ENCODE assay signal across 15 cellular contexts in genomic region chr3:29286841-29287240, GRCh38. TPM values are rescaled to one million over a fixed set of nuclear protein-coding genes. Genes with fewer than 3 reads are reported as not detected.
DNase-seq lines count a peak whose midpoint lies in the region; ATAC-seq and TF ChIP-seq lines count a peak whose summit lies in the region.
"Had no signal": no experiment of that assay in that cellular context is flagged by ENCODE, and none has a peak within 500 bp of the region (broad histone marks: within the 10 kb centered on the region; RNA-seq: fewer than 3 reads in every experiment).

No MANE protein-coding gene starts in this region.

- no peak overlapping the region for H2BK15ac ChIP-seq in neuronal stem cell (ENCODE audit: low read length)

- H4K91ac ChIP-seq in neuronal stem cell (ENCODE audit: low read depth, low read length, poor library complexity): no peak overlapping the region

- H3F3A ChIP-seq in GM23248 (ENCODE audit: insufficient read depth): peaks cover 55% of the 10 kb centered on the region

- peak overlapping the region; percentile 66 for H3K27ac ChIP-seq in GM23248
- H3K27ac ChIP-seq in subcutaneous abdominal adipose tissue (ENCODE audit: low read depth, low read length): peak overlapping the region; percentile 90
- H3K27ac ChIP-seq in neuronal stem cell (replicated peaks; ENCODE audit: low read length): no peak overlapping the region

- H3K9ac ChIP-seq in GM23248 (peak overlapping the region; percentile 71), subcutaneous abdominal adipose tissue (ENCODE audit: low read length in 5 of 5) (peak overlapping the region in 4 of 5 donors; percentile 38 to 73 (median 58)), neuronal stem cell (ENCODE audit: low read depth, low read length, poor library complexity) (no peak overlapping the region)

- 1% methylated on average over 5 of the region's 5 CpGs for WGBS in GM23248 (ENCODE audit: low coverage in 1 of 2, low lambda C conversion rate in 2 of 2, missing lambda C conversion rate in 2 of 2), 2 experiments
- WGBS in neuronal stem cell (ENCODE audit: extremely low coverage in 2 of 2, insufficient read length in 2 of 2, insufficient replicate concordance in 1 of 2), 2 donors: 100% methylated on average over 1 of the region's 5 CpGs; no CpG with 5 or more reads in 1 of the 2 donors

- 0 out of 2 replicates have a peak, but pooled peaks cover 4% of the 10 kb centered on the region for H4K20me1 ChIP-seq in GM23248 (ENCODE audit: insufficient read depth)

- no peak overlapping the region for H3K14ac ChIP-seq in neuronal stem cell (ENCODE audit: low read length)

- DNase-seq in GM23248 (peak; percentile 74), astrocyte of the spinal cord (ENCODE audit: low read depth, low spot score) (peak; percentile 62), foreskin fibroblast (peak; percentile 80 to 86), Ammon's horn (ENCODE audit: low spot score) (no peak), neuronal stem cell (ENCODE audit: low spot score) (no peak)
- DNase-seq: activated CD8-positive, alpha-beta memory T cell treated with anti-CD3 and anti-CD28 coated beads, Interleukin-2, amount 10 ng/mL, durations not matched to agents 7 days and 5 days; adrenal gland; DMS53; KBM-7; posterior cingulate gyrus; T1000 had no signal

- H3K4ac ChIP-seq in neuronal stem cell (ENCODE audit: low read length): no peak overlapping the region

- peaks cover 98% of the 10 kb centered on the region for H3K79me2 ChIP-seq in GM23248 (ENCODE audit: insufficient read depth)

- H2BK5ac ChIP-seq in neuronal stem cell (ENCODE audit: low read length): no peak overlapping the region

- no peak overlapping the region for H2BK12ac ChIP-seq in neuronal stem cell (ENCODE audit: low read length)

- H3K23ac ChIP-seq in neuronal stem cell (ENCODE audit: low read depth, low read length, poor library complexity): no peak overlapping the region

- peaks cover 54% of the 10 kb centered on the region for H3K4me1 ChIP-seq in GM23248 (ENCODE audit: insufficient read depth)
- H3K4me1 ChIP-seq in subcutaneous abdominal adipose tissue (ENCODE audit: control insufficient read depth in 5 of 5, insufficient read depth in 5 of 5, low read length in 5 of 5): peaks cover 0 to 46% (median 42%) of the 10 kb centered on the region in 5 donors
- peaks cover 6 to 22% of the 10 kb centered on the region in 2 donors for H3K4me1 ChIP-seq in neuronal stem cell (ENCODE audit: control insufficient read depth in 2 of 2, insufficient read depth in 1 of 2, low read depth in 1 of 2, low read length in 2 of 2)

- H3K9me3 ChIP-seq in GM23248 (ENCODE audit: low read depth): no peaks in the 10 kb centered on the region
- no peaks in the 10 kb centered on the region for H3K9me3 ChIP-seq in subcutaneous abdominal adipose tissue (ENCODE audit: control insufficient read depth in 5 of 5, low read length in 5 of 5)
- no peaks in the 10 kb centered on the region for H3K9me3 ChIP-seq in neuronal stem cell (replicated peaks in 1 of 2; ENCODE audit: control insufficient read depth in 2 of 2, insufficient read depth in 1 of 2, low read depth in 1 of 2, low read length in 2 of 2)
- H3K9me3 ChIP-seq: adrenal gland had no signal

- 0 out of 2 replicates have a peak, but pooled peaks cover 2% of the 10 kb centered on the region for H3K36me3 ChIP-seq in GM23248 (ENCODE audit: low read depth)
- no peaks in the 10 kb centered on the region for H3K36me3 ChIP-seq in subcutaneous abdominal adipose tissue (ENCODE audit: control insufficient read depth in 5 of 5, insufficient read depth in 5 of 5, low read length in 5 of 5)
- H3K36me3 ChIP-seq in neuronal stem cell (replicated peaks in 1 of 2; ENCODE audit: control insufficient read depth in 2 of 2, insufficient read depth in 2 of 2, low read length in 2 of 2): no peaks in the 10 kb centered on the region
- H3K36me3 ChIP-seq: adrenal gland had no signal

- in situ Hi-C loops in GM23248 (cut with MboI) (loop anchor here (25.0 kb wide), 2 partner anchors 375 to 475 kb away; no protein-coding TSS in a partner anchor), astrocyte of the spinal cord (cut with HindIII; ENCODE audit: low sequenced_read_pairs) (no loop called here)

- H3K79me1 ChIP-seq in neuronal stem cell (ENCODE audit: low read depth, low read length): no peaks in the 10 kb centered on the region

- no peak overlapping the region for H2AK5ac ChIP-seq in neuronal stem cell (ENCODE audit: low read depth, low read length)

- no peak overlapping the region for H3K18ac ChIP-seq in neuronal stem cell (ENCODE audit: low read length)

- no peak for ATAC-seq in HG02763 (IDR thresholded peaks at IDR 0.05; ENCODE audit: unreplicated experiment)
- no peak for ATAC-seq in GM21529 (IDR thresholded peaks at IDR 0.05; ENCODE audit: unreplicated experiment)
- ATAC-seq: activated CD8-positive, alpha-beta memory T cell treated with anti-CD3 and anti-CD28 coated beads, Interleukin-2, amount 10 ng/mL, durations not matched to agents 7 days and 5 days; left lobe of liver had no signal

- H3K4me3 ChIP-seq in GM23248 (peak overlapping the region; percentile 73), astrocyte of the spinal cord (ENCODE audit: low read depth, low read length) (no peak overlapping the region), foreskin fibroblast (ENCODE audit: low read depth in 1 of 2, low read length in 2 of 2) (peak overlapping the region; percentile 27 to 45), subcutaneous abdominal adipose tissue (ENCODE audit: low read depth in 1 of 5, low read length in 5 of 5) (peak overlapping the region; percentile 53 to 65 (median 59)), neuronal stem cell (ENCODE audit: low read length in 2 of 2) (no peak overlapping the region)

- H3K27me3 ChIP-seq in GM23248 (replicated peaks; ENCODE audit: insufficient read depth) (no peaks in the 10 kb centered on the region), subcutaneous abdominal adipose tissue (ENCODE audit: control insufficient read depth in 5 of 5, insufficient read depth in 4 of 5, low read length in 5 of 5) (no peaks in the 10 kb centered on the region), neuronal stem cell (ENCODE audit: control insufficient read depth in 3 of 3, insufficient read depth in 3 of 3, low read depth in 1 of 3, low read length in 3 of 3) (no peaks in the 10 kb centered on the region)
- H3K27me3 ChIP-seq: adrenal gland had no signal

- H4K8ac ChIP-seq in neuronal stem cell (ENCODE audit: low read depth, low read length): no peak overlapping the region

- H3K9me2 ChIP-seq in GM23248 (ENCODE audit: insufficient read depth): no peaks in the 10 kb centered on the region

- H2AFZ ChIP-seq in GM23248: peak overlapping the region; percentile 12; the same call in 1 of the 2 replicates
- H2AFZ ChIP-seq in neuronal stem cell (ENCODE audit: low read length): no peak overlapping the region

- no peak for TF ChIP-seq CTCF in astrocyte of the spinal cord (IDR thresholded peaks at IDR 0.05; ENCODE audit: low read depth, low read length)
- no peak for TF ChIP-seq CTCF in foreskin fibroblast (IDR thresholded peaks at IDR 0.05; ENCODE audit: low read depth, low read length)

- H2BK120ac ChIP-seq in neuronal stem cell (ENCODE audit: low read depth, low read length): no peak overlapping the region

- H3K4me2 ChIP-seq in GM23248 (ENCODE audit: unreplicated experiment) (peak overlapping the region; percentile 95), neuronal stem cell (ENCODE audit: insufficient read depth, low read length, poor library complexity, severe bottlenecking) (no peak overlapping the region)

RNA-seq across cellular contexts. Expression of gene RBMS3, which starts 6.0 kb away (rescaled TPM):
- 40.0 and 45.7 TPM in 2 replicates for total RNA-seq in GM23248 (2014; rRNA removed; shearing (Covaris generic))
- polyA plus RNA-seq in GM23248 (2016; fragmentation: Nextera tagmentation; extraction: Ambion mirVana): 85.5 and 94.3 TPM in 2 replicates
- 0.45 TPM for polyA plus RNA-seq in neuronal stem cell (2013, experiment 1 of 2)
- polyA plus RNA-seq in neuronal stem cell (2013, experiment 2 of 2): 0.61 TPM

Comparison
In these comparisons a context has a peak if more than half of its experiments do, and no peak if none do; other contexts are left out.
1. DNase-seq: peak in GM23248 (single experiment), astrocyte of the spinal cord (single experiment) and foreskin fibroblast (2 of 2); none in Ammon's horn (single experiment) and neuronal stem cell (single experiment).
2. H3K4me3 ChIP-seq: peak in GM23248 (single experiment), foreskin fibroblast (2 of 2) and subcutaneous abdominal adipose tissue (5 of 5); none in astrocyte of the spinal cord (single experiment) and neuronal stem cell (0 of 2).